In the genomic region with DNA sequence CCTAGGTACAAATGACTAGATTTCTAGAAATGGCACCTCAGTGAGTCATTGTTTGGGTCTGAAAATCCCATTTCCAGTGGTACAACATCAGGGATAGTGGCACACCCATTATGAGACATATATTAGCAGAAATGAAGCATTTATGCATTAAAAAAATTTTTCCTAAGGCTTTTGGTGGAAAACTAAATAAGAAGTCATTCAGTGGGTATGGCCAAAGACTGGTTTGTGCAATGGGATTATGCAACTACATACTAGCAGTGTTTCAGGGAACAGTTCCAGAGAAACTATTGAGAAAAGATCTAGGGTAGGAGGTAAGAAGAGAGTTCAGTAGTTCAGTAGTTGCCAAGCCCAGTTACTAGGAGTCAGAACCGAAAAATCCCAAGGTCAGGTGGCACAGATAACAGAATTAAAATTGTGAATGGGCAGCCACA, we compare ENCODE assay signal across 2 cellular contexts.
TF ChIP-seq lines count a peak whose summit lies in the region.

No MANE protein-coding gene starts in this region.

TF ChIP-seq in HepG2, 621 proteins besides CTCF, POLR2A, EP300 and RAD21:
- TF ChIP-seq, protein P1, sequence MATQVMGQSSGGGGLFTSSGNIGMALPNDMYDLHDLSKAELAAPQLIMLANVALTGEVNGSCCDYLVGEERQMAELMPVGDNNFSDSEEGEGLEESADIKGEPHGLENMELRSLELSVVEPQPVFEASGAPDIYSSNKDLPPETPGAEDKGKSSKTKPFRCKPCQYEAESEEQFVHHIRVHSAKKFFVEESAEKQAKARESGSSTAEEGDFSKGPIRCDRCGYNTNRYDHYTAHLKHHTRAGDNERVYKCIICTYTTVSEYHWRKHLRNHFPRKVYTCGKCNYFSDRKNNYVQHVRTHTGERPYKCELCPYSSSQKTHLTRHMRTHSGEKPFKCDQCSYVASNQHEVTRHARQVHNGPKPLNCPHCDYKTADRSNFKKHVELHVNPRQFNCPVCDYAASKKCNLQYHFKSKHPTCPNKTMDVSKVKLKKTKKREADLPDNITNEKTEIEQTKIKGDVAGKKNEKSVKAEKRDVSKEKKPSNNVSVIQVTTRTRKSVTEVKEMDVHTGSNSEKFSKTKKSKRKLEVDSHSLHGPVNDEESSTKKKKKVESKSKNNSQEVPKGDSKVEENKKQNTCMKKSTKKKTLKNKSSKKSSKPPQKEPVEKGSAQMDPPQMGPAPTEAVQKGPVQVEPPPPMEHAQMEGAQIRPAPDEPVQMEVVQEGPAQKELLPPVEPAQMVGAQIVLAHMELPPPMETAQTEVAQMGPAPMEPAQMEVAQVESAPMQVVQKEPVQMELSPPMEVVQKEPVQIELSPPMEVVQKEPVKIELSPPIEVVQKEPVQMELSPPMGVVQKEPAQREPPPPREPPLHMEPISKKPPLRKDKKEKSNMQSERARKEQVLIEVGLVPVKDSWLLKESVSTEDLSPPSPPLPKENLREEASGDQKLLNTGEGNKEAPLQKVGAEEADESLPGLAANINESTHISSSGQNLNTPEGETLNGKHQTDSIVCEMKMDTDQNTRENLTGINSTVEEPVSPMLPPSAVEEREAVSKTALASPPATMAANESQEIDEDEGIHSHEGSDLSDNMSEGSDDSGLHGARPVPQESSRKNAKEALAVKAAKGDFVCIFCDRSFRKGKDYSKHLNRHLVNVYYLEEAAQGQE (IDR thresholded peaks at IDR 0.05; ENCODE audit: borderline replicate concordance in 1 of 2, low read depth in 1 of 2, low read length in 2 of 2): no peak
- TF ChIP-seq NCOR1 (IDR thresholded peaks at IDR 0.05; ENCODE audit: borderline replicate concordance, low read length) (no peak), ZKSCAN1 (IDR thresholded peaks at IDR 0.05; ENCODE audit: low read length) (no peak), TRIM24 (CRISPR knock-in tag; IDR thresholded peaks at IDR 0.05) (no peak), CEBPG (CRISPR knock-in tag; IDR thresholded peaks at IDR 0.05) (no peak), ZNF660 (CRISPR knock-in tag; IDR thresholded peaks at IDR 0.05; ENCODE audit: borderline replicate concordance, low read depth) (no peak), MED8 (CRISPR knock-in tag; IDR thresholded peaks at IDR 0.05; ENCODE audit: insufficient replicate concordance) (no peak), ZNF749 (CRISPR knock-in tag; IDR thresholded peaks at IDR 0.05; ENCODE audit: borderline replicate concordance) (no peak), ZNF446 (CRISPR knock-in tag; IDR thresholded peaks at IDR 0.05) (no peak), ZFX (CRISPR knock-in tag; IDR thresholded peaks at IDR 0.05; ENCODE audit: low read depth) (no peak), TOE1 (CRISPR knock-in tag; IDR thresholded peaks at IDR 0.05) (no peak), AGO2 (optimal IDR thresholded peaks at IDR 0.05; ENCODE audit: low read depth, low read length) (no peak)
- TF ChIP-seq, protein P2, sequence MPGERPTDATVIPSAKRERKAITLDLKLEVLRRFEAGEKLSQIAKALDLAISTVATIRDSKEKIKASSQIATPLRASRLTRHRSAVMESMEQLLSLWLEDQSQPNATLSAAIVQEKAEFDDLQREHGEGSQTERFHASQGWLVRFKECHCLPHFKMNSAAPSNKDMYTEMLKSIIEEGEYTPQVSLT (CRISPR knock-in tag; IDR thresholded peaks at IDR 0.05; ENCODE audit: borderline replicate concordance, low read depth): no peak
- TF ChIP-seq, protein P3, sequence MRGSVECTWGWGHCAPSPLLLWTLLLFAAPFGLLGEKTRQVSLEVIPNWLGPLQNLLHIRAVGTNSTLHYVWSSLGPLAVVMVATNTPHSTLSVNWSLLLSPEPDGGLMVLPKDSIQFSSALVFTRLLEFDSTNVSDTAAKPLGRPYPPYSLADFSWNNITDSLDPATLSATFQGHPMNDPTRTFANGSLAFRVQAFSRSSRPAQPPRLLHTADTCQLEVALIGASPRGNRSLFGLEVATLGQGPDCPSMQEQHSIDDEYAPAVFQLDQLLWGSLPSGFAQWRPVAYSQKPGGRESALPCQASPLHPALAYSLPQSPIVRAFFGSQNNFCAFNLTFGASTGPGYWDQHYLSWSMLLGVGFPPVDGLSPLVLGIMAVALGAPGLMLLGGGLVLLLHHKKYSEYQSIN (CRISPR knock-in tag; IDR thresholded peaks at IDR 0.05; ENCODE audit: borderline replicate concordance): no peak
- TF ChIP-seq, protein P4, sequence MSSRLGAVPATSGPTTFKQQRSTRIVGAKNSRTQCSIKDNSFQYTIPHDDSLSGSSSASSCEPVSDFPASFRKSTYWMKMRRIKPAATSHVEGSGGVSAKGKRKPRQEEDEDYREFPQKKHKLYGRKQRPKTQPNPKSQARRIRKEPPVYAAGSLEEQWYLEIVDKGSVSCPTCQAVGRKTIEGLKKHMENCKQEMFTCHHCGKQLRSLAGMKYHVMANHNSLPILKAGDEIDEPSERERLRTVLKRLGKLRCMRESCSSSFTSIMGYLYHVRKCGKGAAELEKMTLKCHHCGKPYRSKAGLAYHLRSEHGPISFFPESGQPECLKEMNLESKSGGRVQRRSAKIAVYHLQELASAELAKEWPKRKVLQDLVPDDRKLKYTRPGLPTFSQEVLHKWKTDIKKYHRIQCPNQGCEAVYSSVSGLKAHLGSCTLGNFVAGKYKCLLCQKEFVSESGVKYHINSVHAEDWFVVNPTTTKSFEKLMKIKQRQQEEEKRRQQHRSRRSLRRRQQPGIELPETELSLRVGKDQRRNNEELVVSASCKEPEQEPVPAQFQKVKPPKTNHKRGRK (CRISPR knock-in tag; IDR thresholded peaks at IDR 0.05): no peak
- TF ChIP-seq, protein P5, sequence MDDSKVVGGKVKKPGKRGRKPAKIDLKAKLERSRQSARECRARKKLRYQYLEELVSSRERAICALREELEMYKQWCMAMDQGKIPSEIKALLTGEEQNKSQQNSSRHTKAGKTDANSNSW (CRISPR knock-in tag; IDR thresholded peaks at IDR 0.05; ENCODE audit: borderline replicate concordance): no peak

TF ChIP-seq in WTC11, 78 proteins besides CTCF, POLR2A, EP300 and RAD21 (continued from another document):
- TF ChIP-seq, protein P6, sequence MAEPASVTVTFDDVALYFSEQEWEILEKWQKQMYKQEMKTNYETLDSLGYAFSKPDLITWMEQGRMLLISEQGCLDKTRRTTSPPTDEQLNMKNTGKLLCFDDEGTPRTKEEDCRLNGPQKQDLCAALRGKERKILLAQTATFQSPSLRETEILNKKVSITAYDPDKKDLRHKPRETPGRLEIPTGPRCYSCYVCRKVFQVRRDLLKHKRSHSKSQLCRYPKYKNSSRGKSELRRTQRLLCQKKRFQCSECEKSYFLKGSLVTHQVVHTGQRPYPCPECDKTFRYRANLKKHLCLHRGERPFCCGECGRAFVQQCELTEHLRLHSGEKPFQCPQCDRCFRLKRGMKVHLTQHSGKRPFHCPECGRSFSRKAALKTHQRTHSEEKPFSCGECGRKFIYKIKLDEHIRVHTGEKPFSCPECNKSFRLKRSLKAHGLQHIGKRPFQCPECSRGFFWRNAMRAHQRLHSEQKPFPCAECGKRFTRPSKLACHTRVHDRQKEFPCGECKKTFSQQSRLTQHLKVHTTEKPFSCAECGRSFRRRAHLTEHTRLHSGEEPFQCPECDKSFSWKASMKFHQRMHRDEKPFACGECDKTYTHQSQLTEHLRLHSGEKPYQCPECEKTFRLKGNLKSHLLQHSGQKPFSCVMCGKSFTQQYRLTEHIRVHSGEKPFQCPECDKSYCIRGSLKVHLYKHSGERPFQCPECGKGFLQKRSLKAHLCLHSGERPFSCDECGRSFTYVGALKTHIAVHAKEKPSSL (CRISPR knock-in tag; conservative IDR thresholded peaks at IDR 0.05): no peak
- TF ChIP-seq, protein P7, sequence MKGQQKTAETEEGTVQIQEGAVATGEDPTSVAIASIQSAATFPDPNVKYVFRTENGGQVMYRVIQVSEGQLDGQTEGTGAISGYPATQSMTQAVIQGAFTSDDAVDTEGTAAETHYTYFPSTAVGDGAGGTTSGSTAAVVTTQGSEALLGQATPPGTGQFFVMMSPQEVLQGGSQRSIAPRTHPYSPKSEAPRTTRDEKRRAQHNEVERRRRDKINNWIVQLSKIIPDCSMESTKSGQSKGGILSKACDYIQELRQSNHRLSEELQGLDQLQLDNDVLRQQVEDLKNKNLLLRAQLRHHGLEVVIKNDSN (CRISPR knock-in tag; IDR thresholded peaks at IDR 0.05): no peak
- TF ChIP-seq JUN (CRISPR knock-in tag; IDR thresholded peaks at IDR 0.05): no peak
- TF ChIP-seq, protein P8, sequence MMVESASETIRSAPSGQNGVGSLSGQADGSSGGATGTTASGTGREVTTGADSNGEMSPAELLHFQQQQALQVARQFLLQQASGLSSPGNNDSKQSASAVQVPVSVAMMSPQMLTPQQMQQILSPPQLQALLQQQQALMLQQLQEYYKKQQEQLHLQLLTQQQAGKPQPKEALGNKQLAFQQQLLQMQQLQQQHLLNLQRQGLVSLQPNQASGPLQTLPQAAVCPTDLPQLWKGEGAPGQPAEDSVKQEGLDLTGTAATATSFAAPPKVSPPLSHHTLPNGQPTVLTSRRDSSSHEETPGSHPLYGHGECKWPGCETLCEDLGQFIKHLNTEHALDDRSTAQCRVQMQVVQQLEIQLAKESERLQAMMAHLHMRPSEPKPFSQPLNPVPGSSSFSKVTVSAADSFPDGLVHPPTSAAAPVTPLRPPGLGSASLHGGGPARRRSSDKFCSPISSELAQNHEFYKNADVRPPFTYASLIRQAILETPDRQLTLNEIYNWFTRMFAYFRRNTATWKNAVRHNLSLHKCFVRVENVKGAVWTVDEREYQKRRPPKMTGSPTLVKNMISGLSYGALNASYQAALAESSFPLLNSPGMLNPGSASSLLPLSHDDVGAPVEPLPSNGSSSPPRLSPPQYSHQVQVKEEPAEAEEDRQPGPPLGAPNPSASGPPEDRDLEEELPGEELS (CRISPR knock-in tag; IDR thresholded peaks at IDR 0.05): no peak
